Comparison of ENCODE assay signal across 23 cellular contexts in the genomic region with DNA sequence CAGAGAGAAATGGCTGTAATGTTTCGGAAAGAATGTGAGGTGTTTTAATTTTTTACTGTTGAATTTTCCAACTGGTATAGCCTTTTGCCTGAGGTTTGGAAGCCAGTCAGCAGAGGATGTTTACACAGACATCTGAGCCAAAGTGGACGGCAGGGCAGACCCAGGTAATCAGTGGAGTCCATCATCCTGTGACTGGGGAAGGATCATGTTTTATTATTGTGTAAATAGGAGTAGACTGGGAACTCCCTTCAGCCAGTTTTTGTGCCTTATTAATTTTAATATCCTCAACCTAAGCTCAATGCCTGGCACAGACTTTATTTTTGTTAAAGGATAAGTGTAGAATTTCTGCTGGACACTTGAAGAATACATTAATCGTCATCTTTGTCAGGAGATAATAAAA.
DNase-seq lines count a peak whose midpoint lies in the region; ATAC-seq and FAIRE-seq lines count a peak whose summit lies in the region.
"Had no signal": no experiment of that assay in that cellular context is flagged by ENCODE, and none has a peak within 500 bp of the region (broad histone marks: within the 10 kb centered on the region; RNA-seq: fewer than 3 reads in every experiment).

No MANE protein-coding gene starts in this region.

- H3K4me1 Mint-ChIP-seq in activated CD4-positive, alpha-beta T cell treated with anti-CD3 and anti-CD28 coated beads for 36 hours, result no peaks in the 10 kb centered on the region
- no peaks in the 10 kb centered on the region for H3K4me1 Mint-ChIP-seq in activated CD8-positive, alpha-beta memory T cell treated with anti-CD3 and anti-CD28 coated beads, Interleukin-2, amount 10 ng/mL, durations not matched to agents 7 days and 5 days
- H3K4me1 Mint-ChIP-seq: activated CD4-positive, alpha-beta memory T cell treated with anti-CD3 and anti-CD28 coated beads, Interleukin-2, amount 10 ng/mL, durations not matched to agents 7 days and 5 days; CD14-positive monocyte; naive thymus-derived CD4-positive, alpha-beta T cell; T-cell had no signal

- peak; percentile 53 for FAIRE-seq in islet of Langerhans (lab: Jason Lieb, UNC)
- FAIRE-seq: astrocyte, endometrium, kidney, urothelium cell line had no signal

- H3K36me3 Mint-ChIP-seq in activated CD4-positive, alpha-beta T cell treated with anti-CD3 and anti-CD28 coated beads for 36 hours (ENCODE audit: low read depth), result no peaks in the 10 kb centered on the region
- no peaks in the 10 kb centered on the region for H3K36me3 Mint-ChIP-seq in activated CD8-positive, alpha-beta memory T cell treated with anti-CD3 and anti-CD28 coated beads, Interleukin-2, amount 10 ng/mL, durations not matched to agents 7 days and 5 days
- H3K36me3 Mint-ChIP-seq: CD14-positive monocyte; naive thymus-derived CD4-positive, alpha-beta T cell; T-cell had no signal

- intact Hi-C loops in activated CD4-positive, alpha-beta T cell treated with anti-CD3 and anti-CD28 coated beads for 36 hours (cut with DNase I, micrococcal nuclease), result no loop called here

- no peaks in the 10 kb centered on the region for H3K9me3 Mint-ChIP-seq in activated CD4-positive, alpha-beta T cell treated with anti-CD3 and anti-CD28 coated beads for 36 hours (ENCODE audit: low read depth)
- H3K9me3 Mint-ChIP-seq in activated CD8-positive, alpha-beta memory T cell treated with anti-CD3 and anti-CD28 coated beads, Interleukin-2, amount 10 ng/mL, durations not matched to agents 7 days and 5 days (ENCODE audit: low read depth), result no peaks in the 10 kb centered on the region
- H3K9me3 Mint-ChIP-seq: activated CD4-positive, alpha-beta memory T cell treated with anti-CD3 and anti-CD28 coated beads, Interleukin-2, amount 10 ng/mL, durations not matched to agents 7 days and 5 days; activated T-cell treated with anti-CD3 and anti-CD28 coated beads, Interleukin-2, amount 50 U/mL, for 24 hours had no signal

- no peak overlapping the region for H3K4me3 Mint-ChIP-seq in activated CD4-positive, alpha-beta T cell treated with anti-CD3 and anti-CD28 coated beads for 36 hours
- no peak overlapping the region for H3K4me3 Mint-ChIP-seq in activated CD8-positive, alpha-beta memory T cell treated with anti-CD3 and anti-CD28 coated beads, Interleukin-2, amount 10 ng/mL, durations not matched to agents 7 days and 5 days
- H3K4me3 Mint-ChIP-seq: activated CD4-positive, alpha-beta memory T cell treated with anti-CD3 and anti-CD28 coated beads, Interleukin-2, amount 10 ng/mL, durations not matched to agents 7 days and 5 days; activated T-cell treated with anti-CD3 and anti-CD28 coated beads, Interleukin-2, amount 50 U/mL, for 24 hours; CD14-positive monocyte; naive thymus-derived CD4-positive, alpha-beta T cell; T-cell had no signal

- H3K27me3 Mint-ChIP-seq in activated CD4-positive, alpha-beta T cell treated with anti-CD3 and anti-CD28 coated beads for 36 hours, result peaks cover 9% of the 10 kb centered on the region
- H3K27me3 Mint-ChIP-seq in activated CD8-positive, alpha-beta memory T cell treated with anti-CD3 and anti-CD28 coated beads, Interleukin-2, amount 10 ng/mL, durations not matched to agents 7 days and 5 days, result no peaks in the 10 kb centered on the region

- DNase-seq in DMS53 (lab: John Stamatoyannopoulos, UW), result peak; percentile 91
- DNase-seq in NCI-H146 (lab: John Stamatoyannopoulos, UW), result peak; percentile 78
- peak; percentile 67 for DNase-seq in NCI-H526 treated with DMSO at 0.1 percent for 48 hours (lab: John Stamatoyannopoulos, UW)
- no peak for DNase-seq in activated CD4-positive, alpha-beta T cell treated with anti-CD3 and anti-CD28 coated beads for 36 hours
- DNase-seq in central memory CD4-positive, alpha-beta T cell, result no peak
- DNase-seq in activated CD8-positive, alpha-beta memory T cell treated with anti-CD3 and anti-CD28 coated beads, Interleukin-2, amount 10 ng/mL, durations not matched to agents 7 days and 5 days, result no peak
- DNase-seq: activated CD4-positive, alpha-beta memory T cell treated with anti-CD3 and anti-CD28 coated beads, Interleukin-2, amount 10 ng/mL, durations not matched to agents 7 days and 5 days; activated naive CD4-positive, alpha-beta T cell treated with anti-CD3 and anti-CD28 coated beads, Interleukin-2, amount 50 U/mL, for 16 hours; activated T-cell treated with anti-CD3 and anti-CD28 coated beads, Interleukin-2, amount 50 U/mL, for 24 hours; H7; kidney; mesenchymal stem cell; naive thymus-derived CD4-positive, alpha-beta T cell; NCI-H82; stimulated activated CD4-positive, alpha-beta T cell treated with anti-CD3 and anti-CD28 coated beads, Interleukin-4, amount 100 ng/mL, for 4 hours; T-cell; WERI-Rb-1 had no signal

- ATAC-seq in activated CD4-positive, alpha-beta T cell treated with anti-CD3 and anti-CD28 coated beads for 36 hours, result no peak
- ATAC-seq in GM18868 (IDR thresholded peaks at IDR 0.05; ENCODE audit: unreplicated experiment), result no peak
- no peak for ATAC-seq in activated CD8-positive, alpha-beta memory T cell treated with anti-CD3 and anti-CD28 coated beads, Interleukin-2, amount 10 ng/mL, durations not matched to agents 7 days and 5 days
- ATAC-seq: naive thymus-derived CD4-positive, alpha-beta T cell; T-cell had no signal

- H3K27ac Mint-ChIP-seq in activated CD4-positive, alpha-beta T cell treated with anti-CD3 and anti-CD28 coated beads for 36 hours, result no peak overlapping the region
- no peak overlapping the region for H3K27ac Mint-ChIP-seq in activated CD8-positive, alpha-beta memory T cell treated with anti-CD3 and anti-CD28 coated beads, Interleukin-2, amount 10 ng/mL, durations not matched to agents 7 days and 5 days
- H3K27ac Mint-ChIP-seq: activated CD4-positive, alpha-beta memory T cell treated with anti-CD3 and anti-CD28 coated beads, Interleukin-2, amount 10 ng/mL, durations not matched to agents 7 days and 5 days; activated T-cell treated with anti-CD3 and anti-CD28 coated beads, Interleukin-2, amount 50 U/mL, for 24 hours; CD14-positive monocyte; naive thymus-derived CD4-positive, alpha-beta T cell; T-cell had no signal

- POLR2A ChIA-PET in activated CD4-positive, alpha-beta T cell treated with anti-CD3 and anti-CD28 coated beads for 36 hours (lab: Charles Lee), result no interaction called here

- CTCF ChIA-PET in activated CD4-positive, alpha-beta T cell treated with anti-CD3 and anti-CD28 coated beads for 36 hours (lab: Charles Lee), result no interaction called here
- CTCF ChIA-PET in activated CD8-positive, alpha-beta memory T cell treated with anti-CD3 and anti-CD28 coated beads, Interleukin-2, amount 10 ng/mL, durations not matched to agents 7 days and 5 days (lab: Charles Lee), result no interaction called here

Comparison
In these comparisons a context has a peak if more than half of its experiments do, and no peak if none do; other contexts are left out.
1. DNase-seq: peak in DMS53 (single experiment), NCI-H146 (single experiment) and NCI-H526 treated with DMSO at 0.1 percent for 48 hours (single experiment); none in activated CD4-positive, alpha-beta T cell treated with anti-CD3 and anti-CD28 coated beads for 36 hours (single experiment), central memory CD4-positive, alpha-beta T cell (single experiment) and activated CD8-positive, alpha-beta memory T cell treated with anti-CD3 and anti-CD28 coated beads, Interleukin-2, amount 10 ng/mL, durations not matched to agents 7 days and 5 days (single experiment).